Comparison of ENCODE assay signal across 2 cellular contexts in genomic region chr13:114124921-114125320, GRCh38.
TF ChIP-seq lines count a peak whose summit lies in the region.

No MANE protein-coding gene starts in this region.

TF ChIP-seq in IMR-90, 13 proteins besides CTCF, POLR2A, EP300 and RAD21:
- TF ChIP-seq BHLHE40 (IDR thresholded peaks at IDR 0.05; ENCODE audit: low read depth, low read length) = peak; percentile 58; the same call in 1 of the 2 replicates
- TF ChIP-seq, protein P1, sequence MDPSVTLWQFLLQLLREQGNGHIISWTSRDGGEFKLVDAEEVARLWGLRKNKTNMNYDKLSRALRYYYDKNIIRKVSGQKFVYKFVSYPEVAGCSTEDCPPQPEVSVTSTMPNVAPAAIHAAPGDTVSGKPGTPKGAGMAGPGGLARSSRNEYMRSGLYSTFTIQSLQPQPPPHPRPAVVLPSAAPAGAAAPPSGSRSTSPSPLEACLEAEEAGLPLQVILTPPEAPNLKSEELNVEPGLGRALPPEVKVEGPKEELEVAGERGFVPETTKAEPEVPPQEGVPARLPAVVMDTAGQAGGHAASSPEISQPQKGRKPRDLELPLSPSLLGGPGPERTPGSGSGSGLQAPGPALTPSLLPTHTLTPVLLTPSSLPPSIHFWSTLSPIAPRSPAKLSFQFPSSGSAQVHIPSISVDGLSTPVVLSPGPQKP (IDR thresholded peaks at IDR 0.05; ENCODE audit: borderline replicate concordance, low read depth, low read length) = no peak
- 0 out of 2 replicates have a peak, but pooled peaks have one; percentile 27 for TF ChIP-seq FOS (IDR thresholded peaks at IDR 0.05; ENCODE audit: low read depth, low read length)
- no peak for TF ChIP-seq MAFK (IDR thresholded peaks at IDR 0.05; ENCODE audit: low read depth, low read length)
- no peak for TF ChIP-seq SMC3 (IDR thresholded peaks at IDR 0.05; ENCODE audit: low read depth, low read length)
- TF ChIP-seq MXI1 (IDR thresholded peaks at IDR 0.05; ENCODE audit: borderline replicate concordance, low read depth, low read length) = 0 out of 2 replicates have a peak, but pooled peaks have one; percentile 36
- peak; percentile 47; the same call in 1 of the 2 replicates for TF ChIP-seq CEBPB (IDR thresholded peaks at IDR 0.05; ENCODE audit: low read depth, low read length)
- no peak for TF ChIP-seq RCOR1 (IDR thresholded peaks at IDR 0.05; ENCODE audit: insufficient replicate concordance, low read length)
- no peak for TF ChIP-seq NFE2L2 (IDR thresholded peaks at IDR 0.05; ENCODE audit: low read depth, low read length)
- 0 out of 2 replicates have a peak, but pooled peaks have one; percentile 31 for TF ChIP-seq MAZ (IDR thresholded peaks at IDR 0.05; ENCODE audit: borderline replicate concordance, low read depth, low read length)
- TF ChIP-seq, protein P2, sequence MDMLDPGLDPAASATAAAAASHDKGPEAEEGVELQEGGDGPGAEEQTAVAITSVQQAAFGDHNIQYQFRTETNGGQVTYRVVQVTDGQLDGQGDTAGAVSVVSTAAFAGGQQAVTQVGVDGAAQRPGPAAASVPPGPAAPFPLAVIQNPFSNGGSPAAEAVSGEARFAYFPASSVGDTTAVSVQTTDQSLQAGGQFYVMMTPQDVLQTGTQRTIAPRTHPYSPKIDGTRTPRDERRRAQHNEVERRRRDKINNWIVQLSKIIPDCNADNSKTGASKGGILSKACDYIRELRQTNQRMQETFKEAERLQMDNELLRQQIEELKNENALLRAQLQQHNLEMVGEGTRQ (IDR thresholded peaks at IDR 0.05; ENCODE audit: low read depth, low read length) = peak; percentile 59
- TF ChIP-seq RFX5 (IDR thresholded peaks at IDR 0.05; ENCODE audit: low read depth, low read length) = no peak
- no peak for TF ChIP-seq CHD1 (IDR thresholded peaks at IDR 0.05; ENCODE audit: low read depth, low read length)

TF ChIP-seq in endothelial cell of umbilical vein, 7 proteins besides CTCF, POLR2A, EP300 and RAD21:
- peak; percentile 30 for TF ChIP-seq FOS (IDR thresholded peaks at IDR 0.05; ENCODE audit: borderline replicate concordance, insufficient read depth, low read length)
- TF ChIP-seq POLR2AphosphoS5 (IDR thresholded peaks at IDR 0.05; ENCODE audit: insufficient read depth, low read depth, low read length) = no peak
- peak; percentile 28 for TF ChIP-seq GATA2 (IDR thresholded peaks at IDR 0.05; ENCODE audit: insufficient read depth, insufficient read length, low read depth, low read length)
